Comparison of ENCODE assay signal across 19 cellular contexts in the genomic region with DNA sequence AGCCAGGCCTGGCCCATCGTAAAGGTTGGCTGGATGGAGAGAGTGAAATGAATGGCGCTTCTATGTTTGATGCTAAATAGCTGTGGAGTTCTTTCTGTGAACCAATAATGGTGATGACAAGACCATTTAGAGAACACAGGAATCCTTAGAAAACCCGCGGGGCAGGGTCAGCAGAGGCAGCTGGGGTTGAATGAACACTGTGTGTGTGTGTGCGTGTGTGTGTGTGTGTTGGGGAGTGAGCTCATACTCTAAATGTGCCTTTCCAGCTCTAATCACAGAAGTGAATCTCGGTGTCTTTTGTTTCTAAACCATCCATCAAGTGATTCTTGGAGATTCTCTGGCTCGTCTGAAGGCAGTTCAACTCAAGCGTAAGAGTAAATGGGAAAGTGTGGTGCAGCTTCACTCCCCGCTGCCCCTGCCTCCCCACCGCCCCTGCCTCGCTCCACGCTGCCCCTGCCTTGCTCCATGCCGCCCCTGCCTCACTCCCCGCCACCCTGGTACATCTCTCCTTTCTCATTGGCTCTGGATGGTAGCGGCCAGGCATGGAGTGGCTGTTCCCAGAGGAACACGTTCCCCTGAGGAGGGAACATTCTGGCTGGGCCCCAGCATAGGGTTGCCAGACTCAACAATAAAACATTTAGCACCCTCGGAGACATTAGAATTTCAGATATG. TPM values are rescaled to one million over a fixed set of nuclear protein-coding genes. Genes with fewer than 3 reads are reported as not detected.
DNase-seq lines count a peak whose midpoint lies in the region; ATAC-seq and TF ChIP-seq lines count a peak whose summit lies in the region.
"Had no signal": no experiment of that assay in that cellular context is flagged by ENCODE, and none has a peak within 500 bp of the region (broad histone marks: within the 10 kb centered on the region; RNA-seq: fewer than 3 reads in every experiment).

No MANE protein-coding gene starts in this region.

- H3K27me3 Mint-ChIP-seq in Caco-2 (ENCODE audit: insufficient read depth, unreplicated experiment): no peaks in the 10 kb centered on the region
- H3K27me3 Mint-ChIP-seq: activated naive CD4-positive, alpha-beta T cell treated with anti-CD3 and anti-CD28 coated beads, Interleukin-2, amount 50 U/mL, for 24 hours had no signal

- no peaks in the 10 kb centered on the region for H3K36me3 ChIP-seq in Caco-2 (ENCODE audit: control insufficient read depth, insufficient read depth, low read length)
- H3K36me3 ChIP-seq: right lobe of liver, vagina had no signal

- H3K4me1 Mint-ChIP-seq in Caco-2 (ENCODE audit: low read depth, unreplicated experiment): peaks cover 5% of the 10 kb centered on the region
- H3K4me1 Mint-ChIP-seq: activated naive CD4-positive, alpha-beta T cell treated with anti-CD3 and anti-CD28 coated beads, Interleukin-2, amount 50 U/mL, for 24 hours had no signal

- intact Hi-C loops in Caco-2 (cut with micrococcal nuclease; ENCODE audit: unreplicated experiment): no loop called here

- peaks cover 19% of the 10 kb centered on the region for H3K9me3 Mint-ChIP-seq in Caco-2 (ENCODE audit: unreplicated experiment)
- H3K9me3 Mint-ChIP-seq: activated naive CD4-positive, alpha-beta T cell treated with anti-CD3 and anti-CD28 coated beads, Interleukin-2, amount 50 U/mL, for 24 hours had no signal

- POLR2A ChIA-PET in Caco-2 (lab: Charles Lee): no interaction called here

- H3K36me3 Mint-ChIP-seq in Caco-2 (ENCODE audit: insufficient read depth, unreplicated experiment): peaks cover 9% of the 10 kb centered on the region
- H3K36me3 Mint-ChIP-seq: T-cell had no signal

- CTCF ChIA-PET in Caco-2 (lab: Charles Lee): interaction anchor here (0.6 kb wide), 1 partner anchor 119 kb away, joined by 5 read pairs; no protein-coding TSS in a partner anchor

- BruUV-seq in Caco-2 (replicated peaks; lab: Mats Ljungman, UMichigan): no TSS peak

- peaks cover 13% of the 10 kb centered on the region for H3K9me3 ChIP-seq in Caco-2
- H3K9me3 ChIP-seq: right lobe of liver, vagina had no signal

- H3K27me3 ChIP-seq in Caco-2 (replicated peaks; ENCODE audit: control insufficient read depth, insufficient read depth, low read length): no peaks in the 10 kb centered on the region
- H3K27me3 ChIP-seq: right lobe of liver, vagina had no signal

- no peak overlapping the region for H3K4me3 Mint-ChIP-seq in Caco-2 (ENCODE audit: unreplicated experiment)
- H3K4me3 Mint-ChIP-seq: activated naive CD4-positive, alpha-beta T cell treated with anti-CD3 and anti-CD28 coated beads, Interleukin-2, amount 50 U/mL, for 24 hours; T-cell had no signal

- peak; percentile 71 for DNase-seq in NCI-H146 (lab: John Stamatoyannopoulos, UW)
- peak; percentile 15 for DNase-seq in cerebellar cortex (ENCODE audit: low spot score)
- DNase-seq in iris pigment epithelial cell (ENCODE audit: low read depth): peak; percentile 7
- DNase-seq in putamen (ENCODE audit: low spot score): peak; percentile 97
- no peak for DNase-seq in NCI-H510A treated with DMSO at 0.1 percent for 48 hours (lab: John Stamatoyannopoulos, UW)
- DNase-seq in activated CD4-positive, CD25-positive, alpha-beta regulatory T cell (lab: John Stamatoyannopoulos, UW): no peak
- no peak for DNase-seq in Caco-2
- DNase-seq: activated CD4-positive, alpha-beta T cell treated with anti-CD3 and anti-CD28 coated beads for 1 hour; activated CD8-positive, alpha-beta memory T cell treated with anti-CD3 and anti-CD28 coated beads, Interleukin-2, amount 50 U/mL, for 4 hours; EL; kidney; NCI-H446; PC-9; right lobe of liver; stimulated activated naive CD4-positive, alpha-beta T cell; T-cell had no signal

- no peak overlapping the region for H3K4me3 ChIP-seq in Caco-2 (ENCODE audit: low read depth, low read length)
- H3K4me3 ChIP-seq: PC-9, right lobe of liver, vagina had no signal

- no peak overlapping the region for H3K27ac Mint-ChIP-seq in Caco-2 (ENCODE audit: unreplicated experiment)
- H3K27ac Mint-ChIP-seq: activated naive CD4-positive, alpha-beta T cell treated with anti-CD3 and anti-CD28 coated beads, Interleukin-2, amount 50 U/mL, for 24 hours; T-cell had no signal

- ATAC-seq in GM19324 (IDR thresholded peaks at IDR 0.05; ENCODE audit: low FRiP score, unreplicated experiment): no peak
- ATAC-seq: right lobe of liver, T-cell had no signal

- TF ChIP-seq CTCF in Caco-2 (IDR thresholded peaks at IDR 0.05; ENCODE audit: insufficient read depth in 1 of 2, low read depth in 1 of 2, low read length in 1 of 2, severe bottlenecking in 1 of 2, unreplicated experiment in 1 of 2): no peak

- peaks cover 5% of the 10 kb centered on the region; the same call in 1 of the 2 replicates for H3K4me1 ChIP-seq in Caco-2
- H3K4me1 ChIP-seq: right lobe of liver, vagina had no signal

RNA-seq across cellular contexts. Expression of a gene that starts 21.2 kb away (rescaled TPM):
- total RNA-seq in Caco-2 (2022): 0.49 and 0.66 TPM in 2 replicates
- total RNA-seq: kidney, T-cell, vagina had no signal

RNA-seq across cellular contexts. Expression of a gene that starts 46.1 kb away (rescaled TPM):
- total RNA-seq in Caco-2 (2022): 200 and 217 TPM in 2 replicates

RNA-seq across cellular contexts. Expression of a gene that starts 52.8 kb away (rescaled TPM):
- total RNA-seq in Caco-2 (2022): 90.6 and 92.3 TPM in 2 replicates

RNA-seq across cellular contexts. Expression of a gene that starts 52.9 kb away (rescaled TPM):
- total RNA-seq in Caco-2 (2022): 141 and 152 TPM in 2 replicates

Comparison
In these comparisons a context has a peak if more than half of its experiments do, and no peak if none do; other contexts are left out.
1. DNase-seq: peak in NCI-H146 (single experiment), cerebellar cortex (single experiment), iris pigment epithelial cell (single experiment) and putamen (single experiment); none in NCI-H510A treated with DMSO at 0.1 percent for 48 hours (single experiment), activated CD4-positive, CD25-positive, alpha-beta regulatory T cell (0 of 4) and Caco-2 (0 of 2).